8 cellular contexts compared by ENCODE assay signal in genomic region chr4:8427761-8428287, GRCh38. TPM values are rescaled to one million over a fixed set of nuclear protein-coding genes. Genes with fewer than 3 reads are reported as not detected.
A peak's percentile ranks its signal among the peaks of the same experiment; 100 is the strongest.
DNase-seq lines count a peak whose midpoint lies in the region; ATAC-seq and TF ChIP-seq lines count a peak whose summit lies in the region.

No MANE protein-coding gene starts in this region.

- 1% methylated on average over 21 of the region's 21 CpGs for WGBS in heart right ventricle, 2 donors

- H3K4me1 Mint-ChIP-seq in IgD-negative memory B cell, result peaks cover 19 to 21% (median 20%) of the 10 kb centered on the region in 3 donors
- H3K4me1 Mint-ChIP-seq in activated T-helper 1 cell treated with anti-CD3 and anti-CD28 coated beads, Interleukin-12 subunit alpha, Interleukin-12 subunit beta, Interleukin-2, Interleukin-4 antibody, amounts not matched to agents 30 ng/mL and 10 ng/mL and 1 ng/mL, durations not matched to agents 14 hours and 24 hours and 36 hours (ENCODE audit: low read depth), result peaks cover 20% of the 10 kb centered on the region

- peak overlapping the region; percentile 67 to 94 (median 91) for H3K27ac ChIP-seq in heart right ventricle

- H3K9me3 Mint-ChIP-seq in IgD-negative memory B cell, result no peaks in the 10 kb centered on the region
- no peaks in the 10 kb centered on the region for H3K9me3 Mint-ChIP-seq in activated T-helper 1 cell treated with anti-CD3 and anti-CD28 coated beads, Interleukin-12 subunit alpha, Interleukin-12 subunit beta, Interleukin-2, Interleukin-4 antibody, amounts not matched to agents 30 ng/mL and 10 ng/mL and 1 ng/mL, durations not matched to agents 14 hours and 24 hours and 36 hours

- H3K4me1 ChIP-seq in heart right ventricle, result peaks cover 0 to 55% (median 39%) of the 10 kb centered on the region in 9 donors

- H3K4me3 Mint-ChIP-seq in IgD-negative memory B cell, result peak overlapping the region; percentile 95 to 97 (median 96)
- H3K4me3 Mint-ChIP-seq in activated T-helper 1 cell treated with anti-CD3 and anti-CD28 coated beads, Interleukin-12 subunit alpha, Interleukin-12 subunit beta, Interleukin-2, Interleukin-4 antibody, amounts not matched to agents 30 ng/mL and 10 ng/mL and 1 ng/mL, durations not matched to agents 14 hours and 24 hours and 36 hours, result peak overlapping the region; percentile 92

- no peaks in the 10 kb centered on the region for H3K27me3 Mint-ChIP-seq in IgD-negative memory B cell
- H3K27me3 Mint-ChIP-seq in activated T-helper 1 cell treated with anti-CD3 and anti-CD28 coated beads, Interleukin-12 subunit alpha, Interleukin-12 subunit beta, Interleukin-2, Interleukin-4 antibody, amounts not matched to agents 30 ng/mL and 10 ng/mL and 1 ng/mL, durations not matched to agents 14 hours and 24 hours and 36 hours (ENCODE audit: insufficient read depth), result no peaks in the 10 kb centered on the region

- intact Hi-C loops in activated T-helper 1 cell treated with anti-CD3 and anti-CD28 coated beads, Interleukin-12 subunit alpha, Interleukin-12 subunit beta, Interleukin-2, Interleukin-4 antibody, amounts not matched to agents 30 ng/mL and 10 ng/mL and 1 ng/mL, durations not matched to agents 14 hours and 24 hours and 36 hours (cut with micrococcal nuclease), result loop anchor here (1.0 kb wide), 3 partner anchors 9 to 270 kb away; partner anchors contain the start of genes ABLIM2, ACOX3 and TRMT44
- intact Hi-C loops in heart right ventricle (cut with DNase I), result loop anchor here in 1 of 10 donors (1.0 kb wide), 1 partner anchor 12 kb away; the partner anchor contains the start of genes ACOX3 and TRMT44
- intact Hi-C loops in posterior vena cava (cut with DNase I), result no loop called here

- ATAC-seq in GM21786 (IDR thresholded peaks at IDR 0.05; ENCODE audit: unreplicated experiment) (peak; percentile 60), heart right ventricle (peak; percentile 57 to 83 (median 72))

- H3K27me3 ChIP-seq in heart right ventricle, result no peaks in the 10 kb centered on the region

- DNase-seq in DMS 273 (lab: John Stamatoyannopoulos, UW; ENCODE audit: unreplicated experiment) (peak; percentile 65), DMS 273 treated with DMSO at 0.1 percent for 48 hours (lab: John Stamatoyannopoulos, UW) (no peak), heart right ventricle (peak in 1 of 2 donors; percentile 39), posterior vena cava (ENCODE audit: low spot score) (peak; percentile 81), LoVo (ENCODE audit: low spot score) (no peak)
- peak; percentile 5 for DNase-seq in activated T-helper 1 cell treated with anti-CD3 and anti-CD28 coated beads, Interleukin-12 subunit alpha, Interleukin-12 subunit beta, Interleukin-2, Interleukin-4 antibody, amounts not matched to agents 30 ng/mL and 10 ng/mL and 1 ng/mL, durations not matched to agents 14 hours and 24 hours and 36 hours (ENCODE audit: low spot score)

- H3K9me3 ChIP-seq in heart right ventricle, result no peaks in the 10 kb centered on the region

- no peak for TF ChIP-seq CTCF in heart right ventricle (IDR thresholded peaks at IDR 0.05)

- peak overlapping the region; percentile 98 to 99 (median 98) for H3K27ac Mint-ChIP-seq in IgD-negative memory B cell
- peak overlapping the region; percentile 70 for H3K27ac Mint-ChIP-seq in activated T-helper 1 cell treated with anti-CD3 and anti-CD28 coated beads, Interleukin-12 subunit alpha, Interleukin-12 subunit beta, Interleukin-2, Interleukin-4 antibody, amounts not matched to agents 30 ng/mL and 10 ng/mL and 1 ng/mL, durations not matched to agents 14 hours and 24 hours and 36 hours

- peaks cover 0 to 11% (median 0%) of the 10 kb centered on the region in 9 donors for H3K36me3 ChIP-seq in heart right ventricle

- peaks cover 3% of the 10 kb centered on the region for H3K36me3 Mint-ChIP-seq in IgD-negative memory B cell
- peaks cover 2% of the 10 kb centered on the region for H3K36me3 Mint-ChIP-seq in activated T-helper 1 cell treated with anti-CD3 and anti-CD28 coated beads, Interleukin-12 subunit alpha, Interleukin-12 subunit beta, Interleukin-2, Interleukin-4 antibody, amounts not matched to agents 30 ng/mL and 10 ng/mL and 1 ng/mL, durations not matched to agents 14 hours and 24 hours and 36 hours (ENCODE audit: low read depth)

- peak overlapping the region; percentile 62 to 99 (median 84) for H3K4me3 ChIP-seq in heart right ventricle

RNA-seq across cellular contexts. Expression of gene ACOX3, which starts 12.7 kb away (rescaled TPM):
- polyA plus RNA-seq in IgD-negative memory B cell (13.1 TPM), heart right ventricle (10 to 100 TPM; 17.9 to 18.5 TPM)
- 18.4 and 20.7 TPM in 2 replicates for total RNA-seq in activated T-helper 1 cell treated with anti-CD3 and anti-CD28 coated beads, Interleukin-12 subunit alpha, Interleukin-12 subunit beta, Interleukin-2, Interleukin-4 antibody, amounts not matched to agents 30 ng/mL and 10 ng/mL and 1 ng/mL, durations not matched to agents 14 hours and 24 hours and 36 hours
- total RNA-seq in heart right ventricle (10 to 100 TPM; 21.6 to 28.9 (median 25.6) TPM), posterior vena cava (10 to 100 TPM; 29.7 to 36.8 TPM)

RNA-seq across cellular contexts. Expression of gene TRMT44, which starts 12.8 kb away (rescaled TPM):
- polyA plus RNA-seq in IgD-negative memory B cell (18.0 TPM), heart right ventricle (1 to 10 TPM; 4.5 to 5.3 TPM)
- total RNA-seq in activated T-helper 1 cell treated with anti-CD3 and anti-CD28 coated beads, Interleukin-12 subunit alpha, Interleukin-12 subunit beta, Interleukin-2, Interleukin-4 antibody, amounts not matched to agents 30 ng/mL and 10 ng/mL and 1 ng/mL, durations not matched to agents 14 hours and 24 hours and 36 hours, result 36.8 and 39.2 TPM in 2 replicates
- total RNA-seq in heart right ventricle (10 to 100 TPM in 2 of 10 donors, 1 to 10 TPM in 8; 6.0 to 10.2 (median 8.4) TPM), posterior vena cava (10 to 100 TPM; 14.2 to 15.5 TPM)

Comparison
In these comparisons a context has a peak if more than half of its experiments do, and no peak if none do; other contexts are left out.
1. DNase-seq: peak in DMS 273 (single experiment), activated T-helper 1 cell treated with anti-CD3 and anti-CD28 coated beads, Interleukin-12 subunit alpha, Interleukin-12 subunit beta, Interleukin-2, Interleukin-4 antibody, amounts not matched to agents 30 ng/mL and 10 ng/mL and 1 ng/mL, durations not matched to agents 14 hours and 24 hours and 36 hours (single experiment) and posterior vena cava (single experiment); none in DMS 273 treated with DMSO at 0.1 percent for 48 hours (single experiment) and LoVo (single experiment).